Comparison of ENCODE assay signal across 1 cellular context in the genomic region with DNA sequence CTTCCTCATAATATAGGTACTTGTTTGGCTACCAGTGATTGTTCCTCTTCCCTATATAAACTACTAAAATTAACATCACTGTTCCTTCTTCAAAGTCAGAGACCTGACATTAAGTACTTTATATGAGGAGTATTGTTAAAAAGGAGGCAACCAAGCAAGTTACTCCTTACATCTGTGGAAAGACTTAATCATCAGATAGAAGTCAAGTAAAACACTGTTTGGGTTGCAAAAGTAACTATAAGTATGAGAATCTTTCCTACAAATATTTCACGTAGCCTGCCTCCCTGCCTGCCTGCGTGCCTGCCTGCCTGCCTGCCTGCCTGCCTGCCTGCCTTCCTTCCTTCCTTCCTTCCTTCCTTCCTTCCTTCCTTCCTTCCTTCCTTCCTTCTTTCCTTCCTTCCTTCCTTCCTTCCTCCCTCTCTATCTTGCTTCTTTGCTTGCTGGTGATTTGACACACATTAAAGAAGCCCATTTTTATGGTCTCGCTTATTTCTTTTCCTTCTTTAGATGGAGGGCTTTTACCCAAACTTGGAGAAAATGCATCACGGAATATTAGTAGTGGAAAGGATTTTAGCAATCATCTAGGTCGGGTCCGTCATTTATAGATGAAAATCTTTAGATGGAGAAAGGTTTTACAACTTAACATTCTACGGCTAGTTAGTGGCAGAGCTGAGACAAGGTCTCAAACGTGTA.
TF ChIP-seq lines count a peak whose summit lies in the region.

No MANE protein-coding gene starts in this region.

TF ChIP-seq in HEK293, 187 proteins besides CTCF, POLR2A, EP300 and RAD21 (continued from another document):
- TF ChIP-seq ZNF404 (tag by site-specific recombination; IDR thresholded peaks at IDR 0.05) (no peak), ZNF366 (tag by site-specific recombination; conservative IDR thresholded peaks at IDR 0.05) (0 out of 2 replicates have a peak, but pooled peaks have one; percentile 29), EGR2 (tag by site-specific recombination; IDR thresholded peaks at IDR 0.05; ENCODE audit: low read depth) (no peak), SP7 (tag by site-specific recombination; IDR thresholded peaks at IDR 0.05) (no peak), ZBTB20 (tag by site-specific recombination; IDR thresholded peaks at IDR 0.05) (no peak)
